In genomic region chr22:20550057-20550817, GRCh38 we compare ENCODE assay signal across 9 cellular contexts. TPM values are rescaled to one million over a fixed set of nuclear protein-coding genes. Genes with fewer than 3 reads are reported as not detected.
DNase-seq lines count a peak whose midpoint lies in the region; ATAC-seq, FAIRE-seq and TF ChIP-seq lines count a peak whose summit lies in the region.
"Had no signal": no experiment of that assay in that cellular context is flagged by ENCODE, and none has a peak within 500 bp of the region (broad histone marks: within the 10 kb centered on the region; RNA-seq: fewer than 3 reads in every experiment).

No MANE protein-coding gene starts in this region.

- no peaks in the 10 kb centered on the region for H3K9me3 ChIP-seq in adipocyte (ENCODE audit: control insufficient read depth, low read length)
- no peaks in the 10 kb centered on the region for H3K9me3 ChIP-seq in HepG2 (ENCODE audit: low read length)
- no peaks in the 10 kb centered on the region for H3K9me3 ChIP-seq in stomach smooth muscle (ENCODE audit: control insufficient read depth in 2 of 2, low read length in 2 of 2)

- H3K4me1 ChIP-seq in adipocyte (ENCODE audit: control insufficient read depth, insufficient read depth, low read length) (peaks cover 67% of the 10 kb centered on the region), HepG2 (ENCODE audit: insufficient read depth, low read length) (peaks cover 43% of the 10 kb centered on the region), stomach smooth muscle (ENCODE audit: control insufficient read depth, insufficient read depth, low read length) (peaks cover 55% of the 10 kb centered on the region)

- H3K27ac ChIP-seq in HepG2 (ENCODE audit: extremely low read length, insufficient read depth, low read length) (peak overlapping the region; percentile 89), stomach smooth muscle (ENCODE audit: low read length) (peak overlapping the region; percentile 79)

- no peak for ATAC-seq in HepG2

- H3K4me3 Mint-ChIP-seq in IgD-negative memory B cell: peak overlapping the region in 3 of 4 donors; percentile 28 to 67 (median 62)

- POLR2A ChIA-PET in HepG2 (lab: Yijun Ruan, JAX): no interaction called here

- in situ Hi-C loops in HepG2 (cut with HindIII; ENCODE audit: extremely low pct_ligation_motif_present, low pct_unique_long_range_greater_than_20kb): no loop called here

- H2AFZ ChIP-seq in HepG2 (ENCODE audit: low read length): no peak overlapping the region

- FAIRE-seq in HepG2 (lab: Jason Lieb, UNC): no peak

- BruUV-seq in HepG2 (replicated peaks; lab: Mats Ljungman, UMichigan): no TSS peak

- TF ChIP-seq POLR2A in HepG2 (IDR thresholded peaks at IDR 0.05; ENCODE audit: insufficient read depth in 1 of 2, low read depth in 2 of 2, low read length in 2 of 2): no peak

- TF ChIP-seq RAD21 in HepG2 (CRISPR knock-in tag; IDR thresholded peaks at IDR 0.05): no peak

- no peak overlapping the region for H3K4me2 ChIP-seq in HepG2 (ENCODE audit: low read depth, low read length)

- H3K4me1 Mint-ChIP-seq in IgD-negative memory B cell: peaks cover 28 to 36% (median 30%) of the 10 kb centered on the region in 3 donors

- peaks cover 39% of the 10 kb centered on the region for H3K79me2 ChIP-seq in HepG2 (ENCODE audit: insufficient read depth, low read length)

- CTCF ChIA-PET in HepG2 (lab: Yijun Ruan, JAX; ENCODE audit: low intra/inter-chr PET ratio, low total read pairs): no interaction called here

- H3K27me3 ChIP-seq in adipocyte (replicated peaks; ENCODE audit: control insufficient read depth, insufficient read depth, low read length) (no peaks in the 10 kb centered on the region), HepG2 (ENCODE audit: control insufficient read depth in 1 of 2, insufficient read depth in 2 of 2, low read length in 2 of 2) (no peaks in the 10 kb centered on the region), stomach smooth muscle (ENCODE audit: control insufficient read depth in 1 of 2, insufficient read depth in 2 of 2, low read length in 2 of 2) (no peaks in the 10 kb centered on the region)

- TF ChIP-seq EP300 in HepG2 (IDR thresholded peaks at IDR 0.05; ENCODE audit: low read depth in 2 of 2, low read length in 2 of 2): no peak
- TF ChIP-seq EP300 in HepG2 (CRISPR knock-in tag; IDR thresholded peaks at IDR 0.05; ENCODE audit: borderline replicate concordance): no peak

- H3K27ac Mint-ChIP-seq in IgD-negative memory B cell: peak overlapping the region; percentile 51 to 96 (median 83)

- peaks cover 28% of the 10 kb centered on the region for H3K36me3 ChIP-seq in adipocyte (ENCODE audit: control insufficient read depth, insufficient read depth, low read length, severe bottlenecking)
- H3K36me3 ChIP-seq in HepG2 (replicated peaks in 1 of 2; ENCODE audit: control insufficient read depth in 1 of 2, insufficient read depth in 2 of 2, low read length in 2 of 2): peaks cover 21 to 55% of the 10 kb centered on the region in 2 experiments; a peak in 4 of 5 replicates
- H3K36me3 ChIP-seq in stomach smooth muscle (ENCODE audit: control insufficient read depth in 2 of 2, insufficient read depth in 2 of 2, low read length in 2 of 2): peaks cover 12 to 26% of the 10 kb centered on the region in 2 donors

- peak overlapping the region; percentile 26 for H3K4me3 ChIP-seq in adipocyte (ENCODE audit: low read length)
- H3K4me3 ChIP-seq in HepG2 (replicated peaks in 1 of 3; ENCODE audit: insufficient read depth in 1 of 3, low read depth in 2 of 3, low read length in 3 of 3): no peak overlapping the region
- H3K4me3 ChIP-seq in stomach smooth muscle (ENCODE audit: low read length in 2 of 2): peak overlapping the region in 1 of 2 donors; percentile 29

- peaks cover 10% of the 10 kb centered on the region for H4K20me1 ChIP-seq in HepG2 (ENCODE audit: insufficient read depth, low read length)

- TF ChIP-seq CTCF in HepG2 (CRISPR knock-in tag; IDR thresholded peaks at IDR 0.05): no peak

- no peaks in the 10 kb centered on the region for H3K9me3 Mint-ChIP-seq in IgD-negative memory B cell

- no peak for DNase-seq in adipocyte (ENCODE audit: low read depth)
- no peak for DNase-seq in HepG2 (ENCODE audit: low spot score)
- DNase-seq in DMS153 (lab: John Stamatoyannopoulos, UW): no peak
- no peak for DNase-seq in NCI-H187 treated with DMSO at 0.1 percent for 48 hours (lab: John Stamatoyannopoulos, UW)
- no peak for DNase-seq in OCI-M1 (lab: John Stamatoyannopoulos, UW)
- DNase-seq: NCI-H1105 treated with DMSO at 0.1 percent for 48 hours had no signal

- intact Hi-C loops in HepG2 (cut with micrococcal nuclease; ENCODE audit: unreplicated experiment): no loop called here

- no peaks in the 10 kb centered on the region for H3K27me3 Mint-ChIP-seq in IgD-negative memory B cell
- H3K27me3 Mint-ChIP-seq: progenitor cell of endocrine pancreas had no signal

- no peaks in the 10 kb centered on the region for H3K36me3 Mint-ChIP-seq in IgD-negative memory B cell

- over 99% methylated on average over 8 of the region's 8 CpGs for WGBS in HepG2 (ENCODE audit: low lambda C conversion rate)

- peak overlapping the region; percentile 84 for H3K9ac ChIP-seq in adipocyte (ENCODE audit: low read length)
- no peak overlapping the region for H3K9ac ChIP-seq in HepG2 (ENCODE audit: insufficient read depth, low read depth, low read length)
- peak overlapping the region; percentile 46 to 51 for H3K9ac ChIP-seq in stomach smooth muscle (ENCODE audit: low read length in 2 of 2)

TF ChIP-seq in HepG2, 621 proteins besides CTCF, POLR2A, EP300 and RAD21 (continues in another document):
- TF ChIP-seq ZFP36L1 (CRISPR knock-in tag; IDR thresholded peaks at IDR 0.05) (no peak), SMYD3 (CRISPR knock-in tag; IDR thresholded peaks at IDR 0.05) (no peak), ZNF761 (CRISPR knock-in tag; conservative IDR thresholded peaks at IDR 0.05) (no peak), SETDB1 (CRISPR knock-in tag; IDR thresholded peaks at IDR 0.05; ENCODE audit: borderline replicate concordance) (no peak), ZNF724P (CRISPR knock-in tag; IDR thresholded peaks at IDR 0.05; ENCODE audit: borderline replicate concordance) (no peak), ZNF33A (CRISPR knock-in tag; IDR thresholded peaks at IDR 0.05; ENCODE audit: borderline replicate concordance) (no peak), PAWR (CRISPR knock-in tag; IDR thresholded peaks at IDR 0.05; ENCODE audit: borderline replicate concordance) (no peak), SNAPC2 (CRISPR knock-in tag; IDR thresholded peaks at IDR 0.05) (no peak), CEBPG (CRISPR knock-in tag; IDR thresholded peaks at IDR 0.05) (no peak), RAD51 (IDR thresholded peaks at IDR 0.05; ENCODE audit: borderline replicate concordance) (no peak)

RNA-seq across cellular contexts. Expression of gene MED15, which starts 42.8 kb away (rescaled TPM):
- polyA plus RNA-seq in IgD-negative memory B cell (50.2 TPM), HepG2 (2011; rRNA removed) (27.0 and 31.0 TPM in 2 replicates)
- total RNA-seq in HepG2 (2016; rRNA removed; fragmentation: Illumina TruSeq; extraction: Trizol): 9.8 and 14.3 TPM in 2 replicates
- 51.6 and 53.2 TPM in 2 replicates for total RNA-seq in HepG2 (2016; cell fraction: cytosol; rRNA removed; fragmentation: Illumina TruSeq; extraction: Trizol; ENCODE audit: low read depth)
- 7.7 and 13.5 TPM in 2 replicates for total RNA-seq in HepG2 (2016; cell fraction: insoluble cytoplasmic fraction; rRNA removed; fragmentation: Illumina TruSeq; extraction: Trizol)
- 31.3 and 33.8 TPM in 2 replicates for total RNA-seq in HepG2 (2016; cell fraction: membrane; rRNA removed; fragmentation: Illumina TruSeq; extraction: Trizol)
- total RNA-seq in HepG2 (2016; cell fraction: nucleus; rRNA removed; fragmentation: Illumina TruSeq; extraction: Trizol): 27.9 and 31.0 TPM in 2 replicates
- polyA plus RNA-seq in HepG2 (2011; cell fraction: cytosol; rRNA removed): 12.4 and 17.0 TPM in 2 replicates
- polyA plus RNA-seq in HepG2 (2011; cell fraction: nucleus; rRNA removed): 131 and 178 TPM in 2 replicates
- 31.5 and 37.1 TPM in 2 replicates for polyA plus RNA-seq in HepG2 (2012)
- polyA plus RNA-seq in HepG2 (2016; cell fraction: cytosol; fragmentation: Illumina TruSeq; extraction: Trizol; ENCODE audit: low read depth): 6.4 and 9.0 TPM in 2 replicates
- polyA plus RNA-seq in HepG2 (2016; cell fraction: insoluble cytoplasmic fraction; fragmentation: Illumina TruSeq; extraction: Trizol; ENCODE audit: low read depth): 15.4 and 20.3 TPM in 2 replicates
- 14.6 and 14.9 TPM in 2 replicates for polyA plus RNA-seq in HepG2 (2016; cell fraction: membrane; fragmentation: Illumina TruSeq; extraction: Trizol; ENCODE audit: low read depth)
- 54.7 and 59.1 TPM in 2 replicates for polyA plus RNA-seq in HepG2 (2016; cell fraction: nucleus; fragmentation: Illumina TruSeq; extraction: Trizol; ENCODE audit: insufficient read depth, low read depth)
- 39.9 and 83.9 TPM in 2 replicates for polyA minus RNA-seq in HepG2 (2011; rRNA and poly(A)+ RNA removed; ENCODE audit: low replicate concordance)
- polyA minus RNA-seq in HepG2 (2011; cell fraction: cytosol; rRNA and poly(A)+ RNA removed): 31.6 and 37.5 TPM in 2 replicates
- polyA minus RNA-seq in HepG2 (2011; cell fraction: nucleus; rRNA and poly(A)+ RNA removed): 98.0 and 116 TPM in 2 replicates

RNA-seq across cellular contexts. Expression of gene KLHL22, which starts 54.6 kb away (rescaled TPM):
- polyA plus RNA-seq in IgD-negative memory B cell (20.8 TPM), HepG2 (2011; rRNA removed) (10.9 and 15.8 TPM in 2 replicates)
- 11.3 and 14.8 TPM in 2 replicates for total RNA-seq in HepG2 (2016; rRNA removed; fragmentation: Illumina TruSeq; extraction: Trizol)
- 3.5 and 4.2 TPM in 2 replicates for total RNA-seq in HepG2 (2016; cell fraction: cytosol; rRNA removed; fragmentation: Illumina TruSeq; extraction: Trizol; ENCODE audit: low read depth)
- total RNA-seq in HepG2 (2016; cell fraction: insoluble cytoplasmic fraction; rRNA removed; fragmentation: Illumina TruSeq; extraction: Trizol): 9.8 and 17.0 TPM in 2 replicates
- 5.6 and 6.4 TPM in 2 replicates for total RNA-seq in HepG2 (2016; cell fraction: membrane; rRNA removed; fragmentation: Illumina TruSeq; extraction: Trizol)
- 16.4 and 19.9 TPM in 2 replicates for total RNA-seq in HepG2 (2016; cell fraction: nucleus; rRNA removed; fragmentation: Illumina TruSeq; extraction: Trizol)
- polyA plus RNA-seq in HepG2 (2011; cell fraction: cytosol; rRNA removed): 10.9 and 13.2 TPM in 2 replicates
- 24.9 and 26.8 TPM in 2 replicates for polyA plus RNA-seq in HepG2 (2011; cell fraction: nucleus; rRNA removed)
- polyA plus RNA-seq in HepG2 (2012): 7.6 and 8.3 TPM in 2 replicates
- polyA plus RNA-seq in HepG2 (2016; cell fraction: cytosol; fragmentation: Illumina TruSeq; extraction: Trizol; ENCODE audit: low read depth): 0.76 and 1.1 TPM in 2 replicates
- polyA plus RNA-seq in HepG2 (2016; cell fraction: insoluble cytoplasmic fraction; fragmentation: Illumina TruSeq; extraction: Trizol; ENCODE audit: low read depth): 7.9 and 10.3 TPM in 2 replicates
- 1.1 and 1.6 TPM in 2 replicates for polyA plus RNA-seq in HepG2 (2016; cell fraction: membrane; fragmentation: Illumina TruSeq; extraction: Trizol; ENCODE audit: low read depth)
- 21.4 and 25.4 TPM in 2 replicates for polyA plus RNA-seq in HepG2 (2016; cell fraction: nucleus; fragmentation: Illumina TruSeq; extraction: Trizol; ENCODE audit: insufficient read depth, low read depth)
- 12.1 and 32.8 TPM in 2 replicates for polyA minus RNA-seq in HepG2 (2011; rRNA and poly(A)+ RNA removed; ENCODE audit: low replicate concordance)
- 6.0 and 10.6 TPM in 2 replicates for polyA minus RNA-seq in HepG2 (2011; cell fraction: cytosol; rRNA and poly(A)+ RNA removed)
- 17.1 and 18.6 TPM in 2 replicates for polyA minus RNA-seq in HepG2 (2011; cell fraction: nucleus; rRNA and poly(A)+ RNA removed)
